ENCODE assay signal across 1 cellular context in genomic region chr1:206430031-206430983, GRCh38.
TF ChIP-seq lines count a peak whose summit lies in the region.

No MANE protein-coding gene starts in this region.

TF ChIP-seq in liver, 16 proteins besides CTCF, POLR2A, EP300 and RAD21 (continued from another document):
- no peak for TF ChIP-seq YY1 (IDR thresholded peaks at IDR 0.05)
- TF ChIP-seq MAX (IDR thresholded peaks at IDR 0.05), result peak; percentile 22
- no peak for TF ChIP-seq ZBTB33 (IDR thresholded peaks at IDR 0.05)
- TF ChIP-seq JUND (IDR thresholded peaks at IDR 0.05), result no peak
- TF ChIP-seq REST (IDR thresholded peaks at IDR 0.05), result peak; percentile 75
- peak; percentile 46 for TF ChIP-seq NR2F2 (IDR thresholded peaks at IDR 0.05)
- TF ChIP-seq RXRA (IDR thresholded peaks at IDR 0.05), result peak in 1 of 2 donors; percentile 12
